ENCODE assay signal across 19 cellular contexts in the genomic region with DNA sequence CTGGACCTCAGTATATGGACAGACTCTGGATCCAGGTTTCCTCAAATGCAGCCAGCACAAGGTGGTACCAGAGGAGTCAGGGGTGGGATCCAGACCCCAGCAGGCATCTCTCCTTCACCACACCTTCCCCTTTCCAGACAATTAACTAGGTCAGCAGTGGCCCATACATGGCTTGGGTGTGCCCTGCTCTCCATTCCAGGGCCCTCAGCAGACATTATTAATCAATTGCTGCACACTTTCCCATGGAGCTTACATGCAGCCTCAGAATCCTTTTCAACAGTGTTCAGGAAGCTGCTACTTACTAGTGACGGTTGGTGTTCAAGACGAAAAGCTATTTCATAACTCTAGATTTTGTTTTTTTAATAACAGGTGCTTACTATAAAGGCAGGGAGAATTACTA. TPM values are rescaled to one million over a fixed set of nuclear protein-coding genes. Genes with fewer than 3 reads are reported as not detected.
DNase-seq lines count a peak whose midpoint lies in the region; ATAC-seq, FAIRE-seq and TF ChIP-seq lines count a peak whose summit lies in the region.
"Had no signal": no experiment of that assay in that cellular context is flagged by ENCODE, and none has a peak within 500 bp of the region (broad histone marks: within the 10 kb centered on the region; RNA-seq: fewer than 3 reads in every experiment).

No MANE protein-coding gene starts in this region.

- intact Hi-C loops in K562 (cut with micrococcal nuclease): no loop called here

- TF ChIP-seq POLR2A in K562 (conservative IDR thresholded peaks at IDR 0.05) (no peak), GM12891 (IDR thresholded peaks at IDR 0.05; ENCODE audit: low read depth, low read length) (no peak)

- no peaks in the 10 kb centered on the region for H3K79me2 ChIP-seq in K562 (ENCODE audit: control insufficient read depth, insufficient read depth, low read length)

- no peaks in the 10 kb centered on the region for H3K9me1 ChIP-seq in K562 (ENCODE audit: control insufficient read depth, insufficient read depth, low read length)

- no peak overlapping the region for H3K4me2 ChIP-seq in K562 (ENCODE audit: insufficient read depth, low read length)

- CTCF ChIA-PET in K562 (lab: Yijun Ruan, JAX; ENCODE audit: low intra/inter-chr PET ratio): no interaction called here

- no peak overlapping the region for H2AFZ ChIP-seq in K562 (ENCODE audit: low read depth, low read length)

- H3K36me3 Mint-ChIP-seq in HFFc6 (ENCODE audit: low read depth): peaks cover 8% of the 10 kb centered on the region
- peaks cover 0 to 3% (median 0%) of the 10 kb centered on the region in 3 donors for H3K36me3 Mint-ChIP-seq in immature natural killer cell
- H3K36me3 Mint-ChIP-seq in osteocyte (ENCODE audit: unreplicated experiment): no peaks in the 10 kb centered on the region

- in situ Hi-C loops in ACHN (cut with HindIII; ENCODE audit: low pct_ligation_motif_present, low pct_unique_long_range_greater_than_20kb, low sequenced_read_pairs): no loop called here
- in situ Hi-C loops in K562 (cut with MboI): no loop called here

- 0% methylated on average over 2 of the region's 2 CpGs for WGBS in K562 (ENCODE audit: insufficient coverage, low coverage, missing lambda C conversion rate)

- POLR2A ChIA-PET in K562 (lab: Yijun Ruan, JAX): interaction anchor here (0.6 kb wide), 1 partner anchor 223 kb away, joined by 4 read pairs; no protein-coding TSS in a partner anchor

- TF ChIP-seq CTCF in HFFc6 (IDR thresholded peaks at IDR 0.05) (no peak), K562 (IDR thresholded peaks at IDR 0.05 in 2 of 3, conservative IDR thresholded peaks at IDR 0.05 in 1 of 3; ENCODE audit: insufficient read depth in 2 of 3, low read depth in 1 of 3, low read length in 3 of 3) (no peak), osteocyte (IDR thresholded peaks at IDR 0.05) (no peak)

- peak; percentile 60 for ATAC-seq in K562
- ATAC-seq: gastrocnemius medialis, GM12878 had no signal

- peak overlapping the region; percentile 68 for H3K4me3 Mint-ChIP-seq in HFFc6
- H3K4me3 Mint-ChIP-seq in immature natural killer cell: no peak overlapping the region
- H3K4me3 Mint-ChIP-seq in osteocyte (ENCODE audit: unreplicated experiment): no peak overlapping the region
- H3K4me3 Mint-ChIP-seq: dendritic cell treated with granulocyte-macrophage colony-stimulating factor and Interleukin-4, amounts not matched to agents 40 ng/mL and 50 ng/mL, for 4 days had no signal

- no peak for TF ChIP-seq EP300 in K562 (IDR thresholded peaks at IDR 0.05; ENCODE audit: low read length)

- no TSS peak for BruUV-seq in K562 (replicated peaks; lab: Mats Ljungman, UMichigan)

- FAIRE-seq in K562 (lab: Jason Lieb, UNC) (no peak), GM12891 (lab: Jason Lieb, UNC) (no peak)
- FAIRE-seq: GM12878 had no signal

- peaks cover 1% of the 10 kb centered on the region for H3K27me3 Mint-ChIP-seq in HFFc6 (ENCODE audit: insufficient read depth)
- peaks cover 0 to 4% (median 2%) of the 10 kb centered on the region in 3 donors for H3K27me3 Mint-ChIP-seq in immature natural killer cell (ENCODE audit: low read depth in 3 of 3)
- H3K27me3 Mint-ChIP-seq in osteocyte (ENCODE audit: unreplicated experiment): no peaks in the 10 kb centered on the region

- TF ChIP-seq RAD21 in K562 (CRISPR knock-in tag; conservative IDR thresholded peaks at IDR 0.05 in 1 of 2, IDR thresholded peaks at IDR 0.05 in 1 of 2): no peak

- no peaks in the 10 kb centered on the region for H3K9me3 Mint-ChIP-seq in HFFc6
- no peaks in the 10 kb centered on the region for H3K9me3 Mint-ChIP-seq in immature natural killer cell
- H3K9me3 Mint-ChIP-seq in osteocyte (ENCODE audit: unreplicated experiment): no peaks in the 10 kb centered on the region
- H3K9me3 Mint-ChIP-seq: dendritic cell treated with granulocyte-macrophage colony-stimulating factor and Interleukin-4, amounts not matched to agents 40 ng/mL and 50 ng/mL, for 4 days had no signal

- no peaks in the 10 kb centered on the region for H3K36me3 ChIP-seq in K562 (ENCODE audit: control insufficient read depth, insufficient read depth, low read length)
- H3K36me3 ChIP-seq: gastrocnemius medialis, tibial artery had no signal

- DNase-seq in ACHN: peak; percentile 54
- peak; percentile 56 for DNase-seq in HFFc6
- DNase-seq in K562 (ENCODE audit: extremely low read depth in 1 of 4, low spot score in 3 of 4): peak in 2 of 4 experiments; percentile 14 to 26
- no peak for DNase-seq in immature natural killer cell
- DNase-seq in osteocyte (ENCODE audit: extremely low spot score, unreplicated experiment): no peak
- no peak for DNase-seq in stimulated activated naive CD4-positive, alpha-beta T cell (lab: John Stamatoyannopoulos, UW)
- DNase-seq in NCI-H2107 (lab: John Stamatoyannopoulos, UW): no peak
- DNase-seq in GM12891 (ENCODE audit: insufficient read length, low spot score): no peak
- DNase-seq: activated CD4-positive, alpha-beta T cell treated with anti-CD3 and anti-CD28 coated beads for 48 hours; activated T-cell treated with anti-CD3 and anti-CD28 coated beads, Interleukin-2, amount 50 U/mL, for 1 hour; DMS153; gastrocnemius medialis; NCI-H1436; RPMI8226; tibial artery had no signal

- H3K9ac ChIP-seq in K562 (ENCODE audit: insufficient read depth in 1 of 2, low read depth in 2 of 2, low read length in 2 of 2): no peak overlapping the region

- H3K27ac Mint-ChIP-seq in HFFc6: peak overlapping the region; percentile 84
- peak overlapping the region in 4 of 6 donors; percentile 24 to 80 (median 46) for H3K27ac Mint-ChIP-seq in immature natural killer cell
- H3K27ac Mint-ChIP-seq in osteocyte (ENCODE audit: unreplicated experiment): no peak overlapping the region
- H3K27ac Mint-ChIP-seq: dendritic cell treated with granulocyte-macrophage colony-stimulating factor and Interleukin-4, amounts not matched to agents 40 ng/mL and 50 ng/mL, for 4 days; progenitor cell of endocrine pancreas had no signal

- H3K27me3 ChIP-seq in K562 (ENCODE audit: control insufficient read depth in 2 of 2, insufficient read depth in 2 of 2, low read length in 2 of 2): peaks cover 11 to 59% of the 10 kb centered on the region in 2 experiments; a peak in 4 of 5 replicates
- H3K27me3 ChIP-seq: gastrocnemius medialis, tibial artery had no signal

- H3K4me1 Mint-ChIP-seq in HFFc6 (ENCODE audit: low read depth) (peaks cover 89% of the 10 kb centered on the region), immature natural killer cell (peaks cover 59 to 64% of the 10 kb centered on the region in 2 donors), osteocyte (ENCODE audit: unreplicated experiment) (peaks cover 45% of the 10 kb centered on the region)

- H4K20me1 ChIP-seq in K562 (replicated peaks; ENCODE audit: control insufficient read depth, insufficient read depth, low read length): peaks cover 7% of the 10 kb centered on the region; the same call in 1 of the 2 replicates

- no peak overlapping the region for H3K27ac ChIP-seq in K562 (ENCODE audit: extremely low read depth, low read depth, low read length)
- H3K27ac ChIP-seq: gastrocnemius medialis, tibial artery had no signal

- H3K4me3 ChIP-seq in K562: no peak overlapping the region
- H3K4me3 ChIP-seq: gastrocnemius medialis, GM12878, tibial artery had no signal

- peaks cover 0 to under 1% of the 10 kb centered on the region in 2 experiments; a peak in 1 of 5 replicates for H3K4me1 ChIP-seq in K562 (replicated peaks in 1 of 2; ENCODE audit: control insufficient read depth in 2 of 2, insufficient read depth in 2 of 2, low read length in 2 of 2)

- no peaks in the 10 kb centered on the region; the same call in 1 of the 2 replicates for H3K9me3 ChIP-seq in K562 (replicated peaks; ENCODE audit: control insufficient read depth, insufficient read depth, low read depth, low read length)
- H3K9me3 ChIP-seq: gastrocnemius medialis, tibial artery had no signal

TF ChIP-seq in K562, 482 proteins besides CTCF, POLR2A, EP300 and RAD21 (continues in another document):
- no peak for TF ChIP-seq PTBP1 (IDR thresholded peaks at IDR 0.05; ENCODE audit: low read depth, low read length)

TF ChIP-seq in GM12891, 5 proteins besides CTCF, POLR2A, EP300 and RAD21:
- TF ChIP-seq POLR2AphosphoS5 (IDR thresholded peaks at IDR 0.05; ENCODE audit: low read depth, low read length) (no peak), PAX5 (IDR thresholded peaks at IDR 0.05; ENCODE audit: insufficient read depth, low read length, severe bottlenecking) (no peak), POU2F2 (IDR thresholded peaks at IDR 0.05; ENCODE audit: low read depth, low read length) (no peak), SPI1 (IDR thresholded peaks at IDR 0.05; ENCODE audit: low read depth, low read length) (no peak), TAF1 (IDR thresholded peaks at IDR 0.05; ENCODE audit: low read depth, low read length) (no peak)

RNA-seq across cellular contexts. Expression of a gene that starts 6.0 kb away (rescaled TPM):
- total RNA-seq in HFFc6 (2021; fragmentation: NEBNext Ultra II Directional; extraction: Animal tissue kit (Norgen Biotek cat#: 25700)): 10 to 100 TPM; 33.5 to 46.6 (median 38.1) TPM
- not detected in 2 replicates for total RNA-seq in K562 (2011; cell fraction: chromatin; rRNA removed; ENCODE audit: low replicate concordance)
- total RNA-seq in K562 (2011; cell fraction: nucleolus; rRNA removed): not detected in 2 replicates
- not detected in 2 replicates for total RNA-seq in K562 (2011; cell fraction: nucleoplasm; rRNA removed)
- total RNA-seq in K562 (2014; rRNA removed) (not detected in 2 replicates), K562 (2014; rRNA removed; fragmentation: Illumina TruSeq; extraction: Trizol) (not detected in 2 replicates), K562 (2015; rRNA removed; fragmentation: Illumina TruSeq; extraction: Trizol) (not detected in 2 replicates), K562 (2021) (not detected in 2 replicates), osteocyte (29.2 and 29.9 TPM in 2 replicates)
- polyA plus RNA-seq in K562 (2011; rRNA removed) (not detected in 2 replicates), K562 (2014; fragmentation: Illumina TruSeq; extraction: Trizol) (not detected in 2 replicates), K562 (2014; fragmentation: Nextera tagmentation; extraction: Ambion mirVana) (not detected), K562 (2014; rRNA removed) (not detected in 2 replicates), immature natural killer cell (1 to 10 TPM; 1.0 to 6.0 (median 1.6) TPM)
- not detected in 2 replicates for polyA plus RNA-seq in K562 (2011; cell fraction: cytosol; rRNA removed)
- not detected in 2 replicates for polyA plus RNA-seq in K562 (2011; cell fraction: nucleus; rRNA removed)
- polyA plus RNA-seq in K562 (2012): not detected in 2 replicates
- not detected in 2 replicates for polyA minus RNA-seq in K562 (2011; rRNA and poly(A)+ RNA removed)
- not detected in 2 replicates for polyA minus RNA-seq in K562 (2011; cell fraction: cytosol; rRNA and poly(A)+ RNA removed)
- polyA minus RNA-seq in K562 (2011; cell fraction: nucleus; rRNA and poly(A)+ RNA removed): not detected in 2 replicates
- polyA plus RNA-seq in GM12891 (2012; ENCODE audit: low read depth, missing spikeins): 0.03 TPM
- total RNA-seq: GM12878; T-helper 2 cell treated with Interferon-gamma antibody and Interleukin-4, amounts not matched to agents 100 ng/mL and 5 ng/mL, for 36 hours had no signal

Comparison
In these comparisons a context has a peak if more than half of its experiments do, and no peak if none do; other contexts are left out.
1. DNase-seq: peak in ACHN (single experiment) and HFFc6 (single experiment); none in immature natural killer cell (0 of 3), osteocyte (single experiment), stimulated activated naive CD4-positive, alpha-beta T cell (0 of 6), NCI-H2107 (single experiment) and GM12891 (single experiment).
2. RNA of a gene that starts 6.0 kb away (total RNA-seq): 33.5 to 46.6 TPM in HFFc6 and 29.2 to 29.9 TPM in osteocyte; not detected in K562; every median in the first group is over 10 times any median in the second.